ENCODE assay signal across 27 cellular contexts in genomic region chr5:133304707-133305216, GRCh38.
"Had no signal": no experiment of that assay in that cellular context is flagged by ENCODE, and none has a peak within 500 bp of the region (broad histone marks: within the 10 kb centered on the region; RNA-seq: fewer than 3 reads in every experiment).

No MANE protein-coding gene starts in this region.

- H3K36me3 ChIP-seq: ascending aorta, breast epithelium, cardiac muscle cell, gastrocnemius medialis had no signal

- H3K27me3 ChIP-seq: ascending aorta, breast epithelium, cardiac muscle cell, dorsolateral prefrontal cortex, gastrocnemius medialis had no signal

- H3K4me1 ChIP-seq: ascending aorta, breast epithelium, gastrocnemius medialis had no signal

- DNase-seq: activated CD4-positive, alpha-beta memory T cell treated with anti-CD3 and anti-CD28 coated beads for 36 hours; activated CD4-positive, alpha-beta T cell treated with anti-CD3 and anti-CD28 coated beads for 36 hours; activated CD4-positive, alpha-beta T cell treated with anti-CD3 and anti-CD28 coated beads, Interleukin-2, amount 10 ng/mL, durations not matched to agents 24 days and 14 days; activated CD4-positive, CD25-positive, alpha-beta regulatory T cell; activated CD4-positive, CD25-positive, alpha-beta regulatory T cell treated with anti-CD3 and anti-CD28 coated beads, Interleukin-2, amount 50 U/mL, for 72 hours; activated CD8-positive, alpha-beta memory T cell treated with anti-CD3 and anti-CD28 coated beads, Interleukin-2, amount 10 ng/mL, durations not matched to agents 7 days and 5 days; activated CD8-positive, alpha-beta memory T cell treated with anti-CD3 and anti-CD28 coated beads, Interleukin-2, amount 50 U/mL, for 4 hours; activated CD8-positive, alpha-beta T cell treated with anti-CD3 and anti-CD28 coated beads, Interleukin-2, amount 10 ng/mL, durations not matched to agents 7 days and 5 days; activated effector memory CD4-positive, alpha-beta T cell treated with anti-CD3 and anti-CD28 coated beads, Interleukin-2, amount 50 U/mL, for 16 hours; activated naive CD4-positive, alpha-beta T cell treated with anti-CD3 and anti-CD28 coated beads for 36 hours; activated naive CD8-positive, alpha-beta T cell treated with anti-CD3 and anti-CD28 coated beads, Interleukin-2, amount 10 ng/mL, durations not matched to agents 7 days and 5 days; activated T-cell treated with anti-CD3 and anti-CD28 coated beads, Interleukin-2, amount 50 U/mL, for 1 hour; activated T-cell treated with anti-CD3 and anti-CD28 coated beads, Interleukin-2, amount 50 U/mL, for 48 hours; central memory CD4-positive, alpha-beta T cell; cerebellar nuclear complex; dorsolateral prefrontal cortex; effector memory CD4-positive, alpha-beta T cell; endodermal cell; foreskin fibroblast; gastrocnemius medialis; glutamatergic neuron; T-helper 2 cell had no signal

- H3K27ac ChIP-seq: ascending aorta, breast epithelium, cardiac muscle cell, coronary artery, gastrocnemius medialis had no signal

- H3K4me3 ChIP-seq: ascending aorta, breast epithelium, cardiac muscle cell, coronary artery, dorsolateral prefrontal cortex, gastrocnemius medialis had no signal

- ATAC-seq: activated CD4-positive, alpha-beta T cell treated with anti-CD3 and anti-CD28 coated beads for 36 hours; activated CD8-positive, alpha-beta memory T cell treated with anti-CD3 and anti-CD28 coated beads, Interleukin-2, amount 10 ng/mL, durations not matched to agents 7 days and 5 days; activated CD8-positive, alpha-beta T cell treated with anti-CD3 and anti-CD28 coated beads, Interleukin-2, amount 10 ng/mL, durations not matched to agents 7 days and 5 days; esophagus mucosa; gastrocnemius medialis had no signal

- H3K9me3 ChIP-seq: ascending aorta, breast epithelium, gastrocnemius medialis had no signal
